ENCODE assay signal across 1 cellular context in genomic region chr9:77752566-77752965, GRCh38.
TF ChIP-seq lines count a peak whose summit lies in the region.

No MANE protein-coding gene starts in this region.

TF ChIP-seq in SK-N-SH, 30 proteins besides CTCF, POLR2A, EP300 and RAD21 (continued from another document):
- TF ChIP-seq NFIC (IDR thresholded peaks at IDR 0.05; ENCODE audit: borderline replicate concordance) (peak; percentile 89), RFX5 (IDR thresholded peaks at IDR 0.05; ENCODE audit: low read length) (no peak), FOXM1 (IDR thresholded peaks at IDR 0.05; ENCODE audit: low read depth) (peak; percentile 47; the same call in 1 of the 2 replicates), RCOR1 (IDR thresholded peaks at IDR 0.05; ENCODE audit: low read length) (no peak), POLR2AphosphoS5 (IDR thresholded peaks at IDR 0.05; ENCODE audit: low read depth, low read length) (no peak; the same call in 1 of the 2 replicates), NRF1 (IDR thresholded peaks at IDR 0.05; ENCODE audit: low read depth, low read length) (no peak), EZH2phosphoT487 (IDR thresholded peaks at IDR 0.05; ENCODE audit: borderline replicate concordance, low read depth) (no peak), YY1 (IDR thresholded peaks at IDR 0.05; ENCODE audit: low read depth) (peak; percentile 52; the same call in 1 of the 2 replicates), FOXJ3 (CRISPR knock-in tag; IDR thresholded peaks at IDR 0.05) (no peak), MAX (IDR thresholded peaks at IDR 0.05; ENCODE audit: low read depth) (0 out of 2 replicates have a peak, but pooled peaks have one; percentile 12), REST (IDR thresholded peaks at IDR 0.05; ENCODE audit: low read depth, low read length) (no peak), ZBTB33 (IDR thresholded peaks at IDR 0.05; ENCODE audit: borderline replicate concordance, low read depth) (no peak)
